16 cellular contexts compared by ENCODE assay signal in the genomic region with DNA sequence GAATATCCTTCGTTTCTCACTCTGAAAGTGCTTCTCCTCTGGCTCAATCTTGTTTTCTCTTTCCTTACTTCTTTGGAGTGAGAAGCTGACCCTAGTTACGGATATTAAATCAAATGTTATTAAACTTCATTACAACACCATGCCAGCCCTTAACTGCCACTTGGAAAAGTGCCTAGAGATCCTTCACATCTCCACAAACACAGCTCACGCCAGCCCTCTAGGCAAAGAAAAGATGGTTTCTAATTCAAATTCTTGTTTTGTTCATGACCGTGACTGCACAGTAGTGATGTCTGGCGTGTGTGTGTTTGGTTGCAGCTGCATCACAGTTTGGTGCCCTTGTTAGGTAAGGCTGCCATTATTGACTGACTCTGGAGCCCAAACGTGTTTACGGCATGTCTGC.
"Had no signal": no experiment of that assay in that cellular context is flagged by ENCODE, and none has a peak within 500 bp of the region (broad histone marks: within the 10 kb centered on the region; RNA-seq: fewer than 3 reads in every experiment).

No MANE protein-coding gene starts in this region.

- H3K9me3 ChIP-seq: adrenal gland, lower lobe of right lung, stomach, thoracic aorta had no signal

- H3K27ac ChIP-seq: adrenal gland, brain microvascular endothelial cell, lower lobe of right lung, parathyroid adenoma, skin epidermis, stomach, thoracic aorta had no signal

- H3K4me1 ChIP-seq: lower lobe of right lung, parathyroid adenoma, stomach had no signal

- DNase-seq: activated B cell treated with CpG ODN at 0.5 μM for 24 hours; activated CD4-positive, alpha-beta T cell treated with anti-CD3 and anti-CD28 coated beads, Interleukin-2, amount 10 ng/mL, durations not matched to agents 24 days and 14 days; activated naive CD4-positive, alpha-beta T cell treated with anti-CD3 and anti-CD28 coated beads, Interleukin-2, amount 10 ng/mL, durations not matched to agents 7 days and 5 days; adrenal gland; brain microvascular endothelial cell; hypothalamus; kidney glomerular epithelial cell; lower lobe of right lung; midbrain; naive B cell; stimulated activated CD4-positive, alpha-beta T cell treated with anti-CD3 and anti-CD28 coated beads, Interleukin-4, amount 100 ng/mL, for 4 hours; stomach had no signal

- H3K36me3 ChIP-seq: adrenal gland, brain microvascular endothelial cell, thoracic aorta had no signal

- ATAC-seq: activated T-helper 17 cell treated with anti-CD3 and anti-CD28 coated beads, Interleukin-2, amount 50 U/mL, for 72 hours; lower lobe of right lung had no signal

- H3K4me3 ChIP-seq: adrenal gland, lower lobe of right lung, skin epidermis, stomach, thoracic aorta had no signal

- H3K27me3 ChIP-seq: adrenal gland, brain microvascular endothelial cell, stomach had no signal

- H2AFZ ChIP-seq: parathyroid adenoma had no signal

- H3K9ac ChIP-seq: parathyroid adenoma had no signal
